1 cellular context compared by ENCODE assay signal in the genomic region with DNA sequence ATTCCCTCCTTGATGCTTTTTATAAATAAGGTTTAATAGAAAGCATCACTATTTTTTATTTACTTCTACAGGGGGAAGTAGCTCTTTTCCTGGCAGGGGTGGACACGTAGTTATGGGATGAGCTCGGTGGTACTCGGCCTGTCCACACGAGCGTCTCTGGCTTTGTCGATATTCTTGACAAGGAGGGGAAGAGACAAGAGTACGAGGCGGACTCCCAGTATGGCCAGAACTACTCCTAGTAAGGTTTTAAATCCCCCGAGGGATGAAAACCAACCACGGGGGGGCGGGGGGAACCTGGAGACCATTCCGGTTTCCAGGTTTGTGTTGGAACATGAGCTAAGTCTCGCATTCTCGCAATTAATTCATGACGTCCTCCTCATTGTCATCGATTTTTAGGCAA.
TF ChIP-seq lines count a peak whose summit lies in the region.

No MANE protein-coding gene starts in this region.

TF ChIP-seq in HepG2, 621 proteins besides CTCF, POLR2A, EP300 and RAD21:
- peak; percentile 4 for TF ChIP-seq PRPF4 (IDR thresholded peaks at IDR 0.05; ENCODE audit: low read depth, low read length, poor library complexity, severe bottlenecking)
- no peak for TF ChIP-seq TCF7 (IDR thresholded peaks at IDR 0.05; ENCODE audit: low read depth)
- TF ChIP-seq HMG20B (CRISPR knock-in tag; conservative IDR thresholded peaks at IDR 0.05) = no peak
